In genomic region chr5:140189977-140190867, GRCh38 we compare ENCODE assay signal across 1 cellular context.
TF ChIP-seq lines count a peak whose summit lies in the region.

No MANE protein-coding gene starts in this region.

TF ChIP-seq in HEK293, 187 proteins besides CTCF, POLR2A, EP300 and RAD21 (continued from another document):
- TF ChIP-seq PRDM10 (tag by site-specific recombination; IDR thresholded peaks at IDR 0.05) (peak; percentile 43), ZNF366 (tag by site-specific recombination; conservative IDR thresholded peaks at IDR 0.05) (peak; percentile 72), SP3 (tag by site-specific recombination; IDR thresholded peaks at IDR 0.05) (no peak), ZNF302 (tag by site-specific recombination; IDR thresholded peaks at IDR 0.05; ENCODE audit: low read depth) (peak; percentile 87; the same call in 1 of the 2 replicates), ZNF362 (tag by site-specific recombination; IDR thresholded peaks at IDR 0.05) (peak; percentile 94), PRDM6 (tag by site-specific recombination; IDR thresholded peaks at IDR 0.05) (peak; percentile 69), ZNF660 (tag by site-specific recombination; IDR thresholded peaks at IDR 0.05) (peak; percentile 88; the same call in 1 of the 2 replicates), ZNF394 (tag by site-specific recombination; IDR thresholded peaks at IDR 0.05; ENCODE audit: borderline replicate concordance) (0 out of 2 replicates have a peak, but pooled peaks have one; percentile 32), PRDM4 (tag by site-specific recombination; IDR thresholded peaks at IDR 0.05) (peak; percentile 65; the same call in 1 of the 2 replicates), HOXA7 (CRISPR knock-in tag; IDR thresholded peaks at IDR 0.05; ENCODE audit: borderline replicate concordance) (no peak), ZNF558 (tag by site-specific recombination; IDR thresholded peaks at IDR 0.05) (0 out of 2 replicates have a peak, but pooled peaks have one; percentile 63), ZNF239 (tag by site-specific recombination; IDR thresholded peaks at IDR 0.05) (no peak)
